9 cellular contexts compared by ENCODE assay signal in genomic region chr17:48181653-48182052, GRCh38.
A peak's percentile ranks its signal among the peaks of the same experiment; 100 is the strongest.
DNase-seq lines count a peak whose midpoint lies in the region; ATAC-seq and TF ChIP-seq lines count a peak whose summit lies in the region.
"Had no signal": no experiment of that assay in that cellular context is flagged by ENCODE, and none has a peak within 500 bp of the region (broad histone marks: within the 10 kb centered on the region; RNA-seq: fewer than 3 reads in every experiment).

No MANE protein-coding gene starts in this region.

- no peak for ATAC-seq in gastrocnemius medialis
- no peak for ATAC-seq in left cardiac atrium

- H3K4me3 ChIP-seq in fibroblast of mammary gland (ENCODE audit: control insufficient read depth, low read depth, low read length), result no peak overlapping the region
- H3K4me3 ChIP-seq in gastrocnemius medialis, result no peak overlapping the region
- H3K4me3 ChIP-seq: esophagus squamous epithelium had no signal

- H3K27ac ChIP-seq in gastrocnemius medialis, result no peak overlapping the region
- H3K27ac ChIP-seq: esophagus squamous epithelium had no signal

- no peaks in the 10 kb centered on the region for H3K9me3 ChIP-seq in gastrocnemius medialis
- H3K9me3 ChIP-seq: esophagus squamous epithelium had no signal

- no peaks in the 10 kb centered on the region for H3K36me3 ChIP-seq in gastrocnemius medialis
- H3K36me3 ChIP-seq: esophagus squamous epithelium had no signal

- intact Hi-C loops in activated naive CD4-positive, alpha-beta T cell treated with anti-CD3 and anti-CD28 coated beads for 36 hours (cut with micrococcal nuclease), result no loop called here
- intact Hi-C loops in gastrocnemius medialis (cut with DNase I; ENCODE audit: low total_unique reads), result no loop called here
- intact Hi-C loops in left cardiac atrium (cut with DNase I), result no loop called here

- no peak overlapping the region for H3K4me3 Mint-ChIP-seq in activated naive CD4-positive, alpha-beta T cell treated with anti-CD3 and anti-CD28 coated beads for 36 hours

- DNase-seq in 8988T (peak; percentile 38), GM10266 (ENCODE audit: extremely low spot score) (no peak), NCI-H510A treated with DMSO at 0.1 percent for 48 hours (lab: John Stamatoyannopoulos, UW) (peak; percentile 100), fibroblast of mammary gland (ENCODE audit: low read depth) (peak; percentile 20), HuH-7.5 (ENCODE audit: low spot score) (no peak), gastrocnemius medialis (no peak), left cardiac atrium (no peak)
- DNase-seq in activated naive CD4-positive, alpha-beta T cell treated with anti-CD3 and anti-CD28 coated beads for 36 hours, result no peak
- DNase-seq: esophagus squamous epithelium had no signal

- no peaks in the 10 kb centered on the region for H3K27me3 Mint-ChIP-seq in activated naive CD4-positive, alpha-beta T cell treated with anti-CD3 and anti-CD28 coated beads for 36 hours (ENCODE audit: low read depth)

- CTCF ChIA-PET in activated naive CD4-positive, alpha-beta T cell treated with anti-CD3 and anti-CD28 coated beads for 36 hours (lab: Charles Lee), result interaction anchor here (0.6 to 1.3 kb wide), 3 partner anchors 9 to 90 kb away, joined by 3 to 4 read pairs (median 4); no protein-coding TSS in a partner anchor

- no peak overlapping the region for H3K27ac Mint-ChIP-seq in activated naive CD4-positive, alpha-beta T cell treated with anti-CD3 and anti-CD28 coated beads for 36 hours

- H3K27me3 ChIP-seq in gastrocnemius medialis, result peaks cover 2 to 30% (median 11%) of the 10 kb centered on the region in 3 donors

- peaks cover 13% of the 10 kb centered on the region for H3K4me1 Mint-ChIP-seq in activated naive CD4-positive, alpha-beta T cell treated with anti-CD3 and anti-CD28 coated beads for 36 hours (ENCODE audit: low read depth)

- H3K36me3 Mint-ChIP-seq in activated naive CD4-positive, alpha-beta T cell treated with anti-CD3 and anti-CD28 coated beads for 36 hours (ENCODE audit: low read depth), result peaks cover 20% of the 10 kb centered on the region

- no peaks in the 10 kb centered on the region for H3K4me1 ChIP-seq in gastrocnemius medialis
- H3K4me1 ChIP-seq: esophagus squamous epithelium had no signal

- no peak for TF ChIP-seq POLR2A in gastrocnemius medialis (IDR thresholded peaks at IDR 0.05)

- H3K9me3 Mint-ChIP-seq in activated naive CD4-positive, alpha-beta T cell treated with anti-CD3 and anti-CD28 coated beads for 36 hours, result no peaks in the 10 kb centered on the region

- in situ Hi-C loops in gastrocnemius medialis (cut with MboI; ENCODE audit: low sequenced_read_pairs in 4 of 4), result no loop called here

- peak; percentile 38 for TF ChIP-seq CTCF in GM10266 (IDR thresholded peaks at IDR 0.05; ENCODE audit: control insufficient read depth, insufficient read depth, low read depth, missing control alignments)
- peak; percentile 31 for TF ChIP-seq CTCF in fibroblast of mammary gland (conservative IDR thresholded peaks at IDR 0.05; ENCODE audit: control insufficient read depth, insufficient read depth, low read depth, low read length)
- TF ChIP-seq CTCF in gastrocnemius medialis (IDR thresholded peaks at IDR 0.05 in 4 of 5, conservative IDR thresholded peaks at IDR 0.05 in 1 of 5), result no peak

Comparison
In these comparisons a context has a peak if more than half of its experiments do, and no peak if none do; other contexts are left out.
1. DNase-seq: peak in 8988T (single experiment), NCI-H510A treated with DMSO at 0.1 percent for 48 hours (single experiment) and fibroblast of mammary gland (single experiment); none in GM10266 (single experiment), activated naive CD4-positive, alpha-beta T cell treated with anti-CD3 and anti-CD28 coated beads for 36 hours (single experiment), HuH-7.5 (single experiment), gastrocnemius medialis (0 of 2) and left cardiac atrium (single experiment).
2. CTCF ChIP-seq: peak in GM10266 (single experiment) and fibroblast of mammary gland (single experiment); none in gastrocnemius medialis (0 of 5).